In the genomic region with DNA sequence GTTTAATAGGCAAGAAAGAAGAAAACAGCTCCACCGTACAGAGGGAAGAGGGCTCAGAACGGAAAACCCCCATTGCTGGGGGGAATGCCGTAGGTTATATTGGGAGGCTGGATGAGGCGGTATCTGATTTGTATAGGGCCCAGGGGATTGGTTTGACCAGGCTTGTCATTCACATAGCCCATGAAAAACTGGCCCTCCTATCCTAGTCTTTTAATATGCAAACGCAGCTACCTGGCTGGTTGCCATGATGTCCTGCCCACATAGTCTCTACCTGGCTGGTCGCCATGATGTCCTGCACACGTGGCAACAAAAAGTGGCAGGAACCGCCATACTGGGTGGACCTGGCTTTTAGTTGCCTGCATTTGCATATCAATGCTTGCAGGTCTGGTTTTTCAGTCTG, we compare ENCODE assay signal across 1 cellular context.
TF ChIP-seq lines count a peak whose summit lies in the region.

No MANE protein-coding gene starts in this region.

TF ChIP-seq in GM12878, 131 proteins besides CTCF, POLR2A, EP300 and RAD21 (continued from another document):
- TF ChIP-seq, protein P1, sequence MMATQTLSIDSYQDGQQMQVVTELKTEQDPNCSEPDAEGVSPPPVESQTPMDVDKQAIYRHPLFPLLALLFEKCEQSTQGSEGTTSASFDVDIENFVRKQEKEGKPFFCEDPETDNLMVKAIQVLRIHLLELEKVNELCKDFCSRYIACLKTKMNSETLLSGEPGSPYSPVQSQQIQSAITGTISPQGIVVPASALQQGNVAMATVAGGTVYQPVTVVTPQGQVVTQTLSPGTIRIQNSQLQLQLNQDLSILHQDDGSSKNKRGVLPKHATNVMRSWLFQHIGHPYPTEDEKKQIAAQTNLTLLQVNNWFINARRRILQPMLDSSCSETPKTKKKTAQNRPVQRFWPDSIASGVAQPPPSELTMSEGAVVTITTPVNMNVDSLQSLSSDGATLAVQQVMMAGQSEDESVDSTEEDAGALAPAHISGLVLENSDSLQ (IDR thresholded peaks at IDR 0.05) = peak; percentile 82
- TF ChIP-seq RBBP5 (conservative IDR thresholded peaks at IDR 0.05) = no peak
- TF ChIP-seq SMAD1 (IDR thresholded peaks at IDR 0.05; ENCODE audit: low read depth, partially characterized antibody) = no peak
- TF ChIP-seq RAD51 (IDR thresholded peaks at IDR 0.05) = peak; percentile 43; the same call in 1 of the 2 replicates
- TF ChIP-seq, protein P2, sequence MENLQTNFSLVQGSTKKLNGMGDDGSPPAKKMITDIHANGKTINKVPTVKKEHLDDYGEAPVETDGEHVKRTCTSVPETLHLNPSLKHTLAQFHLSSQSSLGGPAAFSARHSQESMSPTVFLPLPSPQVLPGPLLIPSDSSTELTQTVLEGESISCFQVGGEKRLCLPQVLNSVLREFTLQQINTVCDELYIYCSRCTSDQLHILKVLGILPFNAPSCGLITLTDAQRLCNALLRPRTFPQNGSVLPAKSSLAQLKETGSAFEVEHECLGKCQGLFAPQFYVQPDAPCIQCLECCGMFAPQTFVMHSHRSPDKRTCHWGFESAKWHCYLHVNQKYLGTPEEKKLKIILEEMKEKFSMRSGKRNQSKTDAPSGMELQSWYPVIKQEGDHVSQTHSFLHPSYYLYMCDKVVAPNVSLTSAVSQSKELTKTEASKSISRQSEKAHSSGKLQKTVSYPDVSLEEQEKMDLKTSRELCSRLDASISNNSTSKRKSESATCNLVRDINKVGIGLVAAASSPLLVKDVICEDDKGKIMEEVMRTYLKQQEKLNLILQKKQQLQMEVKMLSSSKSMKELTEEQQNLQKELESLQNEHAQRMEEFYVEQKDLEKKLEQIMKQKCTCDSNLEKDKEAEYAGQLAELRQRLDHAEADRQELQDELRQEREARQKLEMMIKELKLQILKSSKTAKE (IDR thresholded peaks at IDR 0.05; ENCODE audit: low read depth, poor library complexity, severe bottlenecking) = peak; percentile 11
- peak; percentile 2 to 28; a peak in 3 of 4 replicates for TF ChIP-seq IKZF2 (IDR thresholded peaks at IDR 0.05)
- 0 out of 2 replicates have a peak, but pooled peaks have one; percentile 18 for TF ChIP-seq ZNF24 (IDR thresholded peaks at IDR 0.05)
- TF ChIP-seq, protein P3, sequence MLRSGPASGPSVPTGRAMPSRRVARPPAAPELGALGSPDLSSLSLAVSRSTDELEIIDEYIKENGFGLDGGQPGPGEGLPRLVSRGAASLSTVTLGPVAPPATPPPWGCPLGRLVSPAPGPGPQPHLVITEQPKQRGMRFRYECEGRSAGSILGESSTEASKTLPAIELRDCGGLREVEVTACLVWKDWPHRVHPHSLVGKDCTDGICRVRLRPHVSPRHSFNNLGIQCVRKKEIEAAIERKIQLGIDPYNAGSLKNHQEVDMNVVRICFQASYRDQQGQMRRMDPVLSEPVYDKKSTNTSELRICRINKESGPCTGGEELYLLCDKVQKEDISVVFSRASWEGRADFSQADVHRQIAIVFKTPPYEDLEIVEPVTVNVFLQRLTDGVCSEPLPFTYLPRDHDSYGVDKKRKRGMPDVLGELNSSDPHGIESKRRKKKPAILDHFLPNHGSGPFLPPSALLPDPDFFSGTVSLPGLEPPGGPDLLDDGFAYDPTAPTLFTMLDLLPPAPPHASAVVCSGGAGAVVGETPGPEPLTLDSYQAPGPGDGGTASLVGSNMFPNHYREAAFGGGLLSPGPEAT (IDR thresholded peaks at IDR 0.05; ENCODE audit: low read depth) = 0 out of 2 replicates have a peak, but pooled peaks have one; percentile 29
- peak; percentile 47 for TF ChIP-seq MEF2B (IDR thresholded peaks at IDR 0.05; ENCODE audit: partially characterized antibody, poor library complexity, severe bottlenecking)
- TF ChIP-seq JUNB (IDR thresholded peaks at IDR 0.05) = no peak
- TF ChIP-seq, protein P4, sequence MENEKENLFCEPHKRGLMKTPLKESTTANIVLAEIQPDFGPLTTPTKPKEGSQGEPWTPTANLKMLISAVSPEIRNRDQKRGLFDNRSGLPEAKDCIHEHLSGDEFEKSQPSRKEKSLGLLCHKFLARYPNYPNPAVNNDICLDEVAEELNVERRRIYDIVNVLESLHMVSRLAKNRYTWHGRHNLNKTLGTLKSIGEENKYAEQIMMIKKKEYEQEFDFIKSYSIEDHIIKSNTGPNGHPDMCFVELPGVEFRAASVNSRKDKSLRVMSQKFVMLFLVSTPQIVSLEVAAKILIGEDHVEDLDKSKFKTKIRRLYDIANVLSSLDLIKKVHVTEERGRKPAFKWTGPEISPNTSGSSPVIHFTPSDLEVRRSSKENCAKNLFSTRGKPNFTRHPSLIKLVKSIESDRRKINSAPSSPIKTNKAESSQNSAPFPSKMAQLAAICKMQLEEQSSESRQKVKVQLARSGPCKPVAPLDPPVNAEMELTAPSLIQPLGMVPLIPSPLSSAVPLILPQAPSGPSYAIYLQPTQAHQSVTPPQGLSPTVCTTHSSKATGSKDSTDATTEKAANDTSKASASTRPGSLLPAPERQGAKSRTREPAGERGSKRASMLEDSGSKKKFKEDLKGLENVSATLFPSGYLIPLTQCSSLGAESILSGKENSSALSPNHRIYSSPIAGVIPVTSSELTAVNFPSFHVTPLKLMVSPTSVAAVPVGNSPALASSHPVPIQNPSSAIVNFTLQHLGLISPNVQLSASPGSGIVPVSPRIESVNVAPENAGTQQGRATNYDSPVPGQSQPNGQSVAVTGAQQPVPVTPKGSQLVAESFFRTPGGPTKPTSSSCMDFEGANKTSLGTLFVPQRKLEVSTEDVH (IDR thresholded peaks at IDR 0.05; ENCODE audit: low read depth, partially characterized antibody) = no peak
- peak; percentile 33; the same call in 1 of the 2 replicates for TF ChIP-seq DPF2 (IDR thresholded peaks at IDR 0.05)
- TF ChIP-seq YY1 (IDR thresholded peaks at IDR 0.05; ENCODE audit: low read depth, low read length) = peak; percentile 85
